1 cellular context compared by ENCODE assay signal in genomic region chr10:80509403-80510161, GRCh38.
TF ChIP-seq lines count a peak whose summit lies in the region.

No MANE protein-coding gene starts in this region.

TF ChIP-seq in K562, 482 proteins besides CTCF, POLR2A, EP300 and RAD21:
- TF ChIP-seq NFIC (IDR thresholded peaks at IDR 0.05) (no peak), ZNF311 (CRISPR knock-in tag; IDR thresholded peaks at IDR 0.05) (no peak), ZBTB17 (CRISPR knock-in tag; IDR thresholded peaks at IDR 0.05) (no peak), ZNF347 (CRISPR knock-in tag; IDR thresholded peaks at IDR 0.05; ENCODE audit: low read depth) (no peak), MCM3 (IDR thresholded peaks at IDR 0.05) (no peak), ZBTB49 (CRISPR knock-in tag; IDR thresholded peaks at IDR 0.05; ENCODE audit: borderline replicate concordance) (no peak), PRDM10 (IDR thresholded peaks at IDR 0.05; ENCODE audit: partially characterized antibody) (no peak), SMAD3 (CRISPR knock-in tag; conservative IDR thresholded peaks at IDR 0.05) (no peak), SNRNP70 (optimal IDR thresholded peaks at IDR 0.05; ENCODE audit: low read depth, low read length) (no peak), XRCC5 (IDR thresholded peaks at IDR 0.05; ENCODE audit: low read depth, low read length) (no peak), ZBTB33 (CRISPR knock-in tag; IDR thresholded peaks at IDR 0.05) (0 out of 2 replicates have a peak, but pooled peaks have one; percentile 19), CBFA2T3 (IDR thresholded peaks at IDR 0.05) (0 out of 2 replicates have a peak, but pooled peaks have one; percentile 12), MYBL2 (IDR thresholded peaks at IDR 0.05; ENCODE audit: low read depth) (no peak), MYBL2 (CRISPR knock-in tag; IDR thresholded peaks at IDR 0.05; ENCODE audit: borderline replicate concordance) (no peak), ZNF644 (tag; IDR thresholded peaks at IDR 0.05; ENCODE audit: low read depth) (no peak), RBM22 (IDR thresholded peaks at IDR 0.05; ENCODE audit: low read depth, low read length, poor library complexity, severe bottlenecking) (peak; percentile 53), EP400 (IDR thresholded peaks at IDR 0.05) (no peak), ATF1 (CRISPR knock-in tag; IDR thresholded peaks at IDR 0.05) (no peak), ATF1 (tag; IDR thresholded peaks at IDR 0.05) (no peak), CHAMP1 (IDR thresholded peaks at IDR 0.05) (no peak), ESRRA (IDR thresholded peaks at IDR 0.05; ENCODE audit: borderline replicate concordance, low read depth) (no peak), NUFIP1 (IDR thresholded peaks at IDR 0.05; ENCODE audit: partially characterized antibody) (no peak), POLR2G (IDR thresholded peaks at IDR 0.05; ENCODE audit: low read depth, low read length) (peak; percentile 44; the same call in 1 of the 2 replicates), ILK (tag; IDR thresholded peaks at IDR 0.05; ENCODE audit: borderline replicate concordance, low read depth) (no peak), GATA2 (CRISPR knock-in tag; IDR thresholded peaks at IDR 0.05) (no peak), ZNF165 (CRISPR knock-in tag; IDR thresholded peaks at IDR 0.05; ENCODE audit: borderline replicate concordance) (no peak), HLTF (IDR thresholded peaks at IDR 0.05) (no peak)
